9 cellular contexts compared by ENCODE assay signal in genomic region chr11:86047275-86047991, GRCh38. TPM values are rescaled to one million over a fixed set of nuclear protein-coding genes. Genes with fewer than 3 reads are reported as not detected.
DNase-seq lines count a peak whose midpoint lies in the region; ATAC-seq, FAIRE-seq and TF ChIP-seq lines count a peak whose summit lies in the region.
"Had no signal": no experiment of that assay in that cellular context is flagged by ENCODE, and none has a peak within 500 bp of the region (broad histone marks: within the 10 kb centered on the region; RNA-seq: fewer than 3 reads in every experiment).

No MANE protein-coding gene starts in this region.

- WGBS in HepG2 (ENCODE audit: low lambda C conversion rate), result 98% methylated on average over 10 of the region's 10 CpGs

- no peak overlapping the region for H3K4me2 ChIP-seq in HepG2 (ENCODE audit: low read depth, low read length)

- intact Hi-C loops in CD8-positive, alpha-beta T cell (cut with DNase I, micrococcal nuclease), result loop anchor here in 1 of 2 experiments (10.0 kb wide), 1 partner anchor 193 kb away; the partner anchor contains the start of gene CCDC83
- intact Hi-C loops in HepG2 (cut with micrococcal nuclease; ENCODE audit: unreplicated experiment), result no loop called here

- TF ChIP-seq CTCF in CD8-positive, alpha-beta T cell (IDR thresholded peaks at IDR 0.05), result no peak
- no peak for TF ChIP-seq CTCF in HepG2 (CRISPR knock-in tag; IDR thresholded peaks at IDR 0.05)

- no peaks in the 10 kb centered on the region for H3K27me3 Mint-ChIP-seq in CD8-positive, alpha-beta T cell (ENCODE audit: low read depth)

- peaks cover 90% of the 10 kb centered on the region for H4K20me1 ChIP-seq in HepG2 (ENCODE audit: insufficient read depth, low read length)

- H3K36me3 Mint-ChIP-seq in CD8-positive, alpha-beta T cell, result no peaks in the 10 kb centered on the region

- peak overlapping the region; percentile 56 for H3K27ac Mint-ChIP-seq in CD8-positive, alpha-beta T cell

- no peaks in the 10 kb centered on the region for H3K9me3 ChIP-seq in CD8-positive, alpha-beta T cell (ENCODE audit: low read length)
- no peaks in the 10 kb centered on the region for H3K9me3 ChIP-seq in HepG2 (ENCODE audit: low read length)

- peaks cover 91% of the 10 kb centered on the region for H3K4me1 Mint-ChIP-seq in CD8-positive, alpha-beta T cell (ENCODE audit: low read depth)

- no peak overlapping the region for H2AFZ ChIP-seq in HepG2 (ENCODE audit: low read length)

- H3K27me3 ChIP-seq in CD8-positive, alpha-beta T cell (ENCODE audit: insufficient read depth, low read length), result no peaks in the 10 kb centered on the region
- H3K27me3 ChIP-seq in HepG2 (ENCODE audit: control insufficient read depth in 1 of 2, insufficient read depth in 2 of 2, low read length in 2 of 2), result no peaks in the 10 kb centered on the region

- H3K4me3 ChIP-seq in CD8-positive, alpha-beta T cell (ENCODE audit: low read depth, low read length), result no peak overlapping the region
- no peak overlapping the region for H3K4me3 ChIP-seq in HepG2 (replicated peaks in 1 of 3; ENCODE audit: insufficient read depth in 1 of 3, low read depth in 2 of 3, low read length in 3 of 3)

- BruUV-seq in HepG2 (replicated peaks; lab: Mats Ljungman, UMichigan), result no TSS peak

- H3K36me3 ChIP-seq in CD8-positive, alpha-beta T cell (ENCODE audit: insufficient read depth, low read length), result no peaks in the 10 kb centered on the region
- H3K36me3 ChIP-seq in HepG2 (replicated peaks in 1 of 2; ENCODE audit: control insufficient read depth in 1 of 2, insufficient read depth in 2 of 2, low read length in 2 of 2), result no peaks in the 10 kb centered on the region

- TF ChIP-seq POLR2A in HepG2 (IDR thresholded peaks at IDR 0.05; ENCODE audit: insufficient read depth in 1 of 2, low read depth in 2 of 2, low read length in 2 of 2), result no peak

- peak; percentile 54 for ATAC-seq in CD8-positive, alpha-beta T cell
- peak; percentile 75 to 77 for ATAC-seq in activated CD4-positive, CD25-positive, alpha-beta regulatory T cell treated with anti-CD3 and anti-CD28 coated beads, Interleukin-2, amount 50 U/mL, for 24 hours
- ATAC-seq in HepG2 (no peak), HG02938 (IDR thresholded peaks at IDR 0.05; ENCODE audit: unreplicated experiment) (no peak), HG03139 (IDR thresholded peaks at IDR 0.05; ENCODE audit: unreplicated experiment) (no peak)

- H3K4me3 Mint-ChIP-seq in CD8-positive, alpha-beta T cell, result peak overlapping the region; percentile 17

- peak in 1 of 7 experiments; percentile 30 for DNase-seq in CD8-positive, alpha-beta T cell
- DNase-seq in HCEC 1CT (peak; percentile 72), HepG2 (ENCODE audit: low spot score) (no peak), NCI-H2081 (lab: John Stamatoyannopoulos, UW) (no peak), SW480 (ENCODE audit: low spot score) (no peak)

- peaks cover 100% of the 10 kb centered on the region for H3K79me2 ChIP-seq in HepG2 (ENCODE audit: insufficient read depth, low read length)

- no peak for FAIRE-seq in HepG2 (lab: Jason Lieb, UNC)
- FAIRE-seq: colon had no signal

- no peak for TF ChIP-seq RAD21 in HepG2 (CRISPR knock-in tag; IDR thresholded peaks at IDR 0.05)

- CTCF ChIA-PET in CD8-positive, alpha-beta T cell (lab: Charles Lee), result interaction anchor here (1.2 to 1.9 kb wide), 3 partner anchors 9 to 193 kb away, joined by 3 to 9 read pairs (median 4); partner anchors contain the start of gene CCDC83
- CTCF ChIA-PET in HepG2 (lab: Yijun Ruan, JAX; ENCODE audit: low intra/inter-chr PET ratio, low total read pairs), result no interaction called here

- no peak overlapping the region for H3K27ac ChIP-seq in CD8-positive, alpha-beta T cell (ENCODE audit: low read depth, low read length)
- no peak overlapping the region for H3K27ac ChIP-seq in HepG2 (ENCODE audit: extremely low read length, insufficient read depth, low read length)

- no peak for TF ChIP-seq EP300 in HepG2 (IDR thresholded peaks at IDR 0.05; ENCODE audit: low read depth in 2 of 2, low read length in 2 of 2)
- TF ChIP-seq EP300 in HepG2 (CRISPR knock-in tag; IDR thresholded peaks at IDR 0.05; ENCODE audit: borderline replicate concordance), result no peak

- no peak overlapping the region for H3K9ac ChIP-seq in HepG2 (ENCODE audit: insufficient read depth, low read depth, low read length)

- peaks cover 76% of the 10 kb centered on the region for H3K4me1 ChIP-seq in CD8-positive, alpha-beta T cell (ENCODE audit: insufficient read depth, low read length)
- H3K4me1 ChIP-seq in HepG2 (ENCODE audit: insufficient read depth, low read length), result peaks cover 32% of the 10 kb centered on the region

- H3K9me3 Mint-ChIP-seq in CD8-positive, alpha-beta T cell, result no peaks in the 10 kb centered on the region

- POLR2A ChIA-PET in CD8-positive, alpha-beta T cell (lab: Charles Lee), result interaction anchor here (1.2 kb wide), 1 partner anchor 9 kb away, joined by 5 read pairs; no protein-coding TSS in a partner anchor
- POLR2A ChIA-PET in HepG2 (lab: Yijun Ruan, JAX), result no interaction called here

- in situ Hi-C loops in HepG2 (cut with HindIII; ENCODE audit: extremely low pct_ligation_motif_present, low pct_unique_long_range_greater_than_20kb), result loop anchor here (25.0 kb wide), 1 partner anchor 165 kb away; no protein-coding TSS in a partner anchor

TF ChIP-seq in HepG2, 621 proteins besides CTCF, POLR2A, EP300 and RAD21:
- TF ChIP-seq GPN1 (CRISPR knock-in tag; IDR thresholded peaks at IDR 0.05; ENCODE audit: borderline replicate concordance), result no peak
- TF ChIP-seq ZNF576 (CRISPR knock-in tag; IDR thresholded peaks at IDR 0.05), result no peak
- no peak for TF ChIP-seq PHF5A (CRISPR knock-in tag; IDR thresholded peaks at IDR 0.05; ENCODE audit: low read depth, unreplicated experiment)
- TF ChIP-seq SRF (IDR thresholded peaks at IDR 0.05; ENCODE audit: low read depth, low read length), result no peak
- TF ChIP-seq CEBPB (IDR thresholded peaks at IDR 0.05; ENCODE audit: borderline replicate concordance, low read depth, low read length), result peak; percentile 26; the same call in 1 of the 2 replicates

RNA-seq across cellular contexts. Expression of gene PICALM, which starts 21.5 kb away (rescaled TPM):
- total RNA-seq in CD8-positive, alpha-beta T cell, result 10 to 100 TPM; 79.8 to 80.0 TPM
- 97.6 and 122 TPM in 2 replicates for total RNA-seq in HepG2 (2016; rRNA removed; fragmentation: Illumina TruSeq; extraction: Trizol)
- 185 and 210 TPM in 2 replicates for total RNA-seq in HepG2 (2016; cell fraction: cytosol; rRNA removed; fragmentation: Illumina TruSeq; extraction: Trizol; ENCODE audit: low read depth)
- total RNA-seq in HepG2 (2016; cell fraction: insoluble cytoplasmic fraction; rRNA removed; fragmentation: Illumina TruSeq; extraction: Trizol), result 99.5 and 114 TPM in 2 replicates
- total RNA-seq in HepG2 (2016; cell fraction: membrane; rRNA removed; fragmentation: Illumina TruSeq; extraction: Trizol), result 78.0 and 99.1 TPM in 2 replicates
- 105 and 121 TPM in 2 replicates for total RNA-seq in HepG2 (2016; cell fraction: nucleus; rRNA removed; fragmentation: Illumina TruSeq; extraction: Trizol)
- polyA plus RNA-seq in HepG2 (2011; rRNA removed), result 148 and 154 TPM in 2 replicates
- polyA plus RNA-seq in HepG2 (2011; cell fraction: cytosol; rRNA removed), result 71.2 and 106 TPM in 2 replicates
- polyA plus RNA-seq in HepG2 (2011; cell fraction: nucleus; rRNA removed), result 84.2 and 123 TPM in 2 replicates
- 83.5 and 95.3 TPM in 2 replicates for polyA plus RNA-seq in HepG2 (2012)
- 4.3 and 4.7 TPM in 2 replicates for polyA plus RNA-seq in HepG2 (2016; cell fraction: cytosol; fragmentation: Illumina TruSeq; extraction: Trizol; ENCODE audit: low read depth)
- 105 and 110 TPM in 2 replicates for polyA plus RNA-seq in HepG2 (2016; cell fraction: insoluble cytoplasmic fraction; fragmentation: Illumina TruSeq; extraction: Trizol; ENCODE audit: low read depth)
- polyA plus RNA-seq in HepG2 (2016; cell fraction: membrane; fragmentation: Illumina TruSeq; extraction: Trizol; ENCODE audit: low read depth), result 15.5 and 17.4 TPM in 2 replicates
- polyA plus RNA-seq in HepG2 (2016; cell fraction: nucleus; fragmentation: Illumina TruSeq; extraction: Trizol; ENCODE audit: insufficient read depth, low read depth), result 70.7 and 87.4 TPM in 2 replicates
- polyA minus RNA-seq in HepG2 (2011; rRNA and poly(A)+ RNA removed; ENCODE audit: low replicate concordance), result 247 and 783 TPM in 2 replicates
- polyA minus RNA-seq in HepG2 (2011; cell fraction: cytosol; rRNA and poly(A)+ RNA removed), result 130 and 147 TPM in 2 replicates
- 306 and 365 TPM in 2 replicates for polyA minus RNA-seq in HepG2 (2011; cell fraction: nucleus; rRNA and poly(A)+ RNA removed)

Comparison
In these comparisons a context has a peak if more than half of its experiments do, and no peak if none do; other contexts are left out.
1. ATAC-seq: peak in CD8-positive, alpha-beta T cell (single experiment) and activated CD4-positive, CD25-positive, alpha-beta regulatory T cell treated with anti-CD3 and anti-CD28 coated beads, Interleukin-2, amount 50 U/mL, for 24 hours (2 of 2); none in HepG2 (single experiment), HG02938 (single experiment) and HG03139 (single experiment).